6 cellular contexts compared by ENCODE assay signal in the genomic region with DNA sequence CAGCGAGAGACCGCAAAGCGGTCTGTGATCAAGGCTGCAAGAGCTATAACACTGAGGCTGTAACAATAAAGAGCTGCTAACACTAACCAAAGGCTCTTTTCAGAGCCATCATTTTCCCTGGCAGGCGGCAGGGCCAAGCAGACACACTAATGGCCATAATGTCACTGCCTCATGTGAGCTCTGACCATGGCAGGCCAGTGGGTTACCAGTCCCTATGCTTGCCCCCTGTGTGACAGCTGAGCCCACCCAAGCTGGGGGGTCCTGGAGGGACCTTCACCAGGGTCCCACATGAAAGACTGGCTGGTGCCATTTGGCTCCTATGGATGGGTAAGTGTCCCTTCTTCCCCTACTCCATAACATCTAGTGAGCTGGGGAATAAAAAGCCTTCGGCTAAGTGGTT.
"Had no signal": no experiment of that assay in that cellular context is flagged by ENCODE, and none has a peak within 500 bp of the region (broad histone marks: within the 10 kb centered on the region; RNA-seq: fewer than 3 reads in every experiment).

No MANE protein-coding gene starts in this region.

- H3K4me3 Mint-ChIP-seq: GM23338, H9, IgD-negative memory B cell had no signal

- H3K27ac ChIP-seq: HL-60 had no signal

- H3K27ac Mint-ChIP-seq: GM23338, H9 had no signal

- ATAC-seq: GM23338, HepG2 had no signal

- H2AFZ ChIP-seq: GM23338 had no signal

- H3K4me3 ChIP-seq: GM23338 had no signal

- H3K4me2 ChIP-seq: GM23338 had no signal

- DNase-seq: H9, HCEC 1CT had no signal
